9 cellular contexts compared by ENCODE assay signal in genomic region chr16:48101069-48101674, GRCh38. TPM values are rescaled to one million over a fixed set of nuclear protein-coding genes. Genes with fewer than 3 reads are reported as not detected.
DNase-seq lines count a peak whose midpoint lies in the region; ATAC-seq and TF ChIP-seq lines count a peak whose summit lies in the region.
"Had no signal": no experiment of that assay in that cellular context is flagged by ENCODE, and none has a peak within 500 bp of the region (broad histone marks: within the 10 kb centered on the region; RNA-seq: fewer than 3 reads in every experiment).

No MANE protein-coding gene starts in this region.

- H4K5ac ChIP-seq in mesendoderm (ENCODE audit: low read length) = no peak overlapping the region

- H4K8ac ChIP-seq in mesendoderm (ENCODE audit: low read depth, low read length) = no peak overlapping the region

- DNase-seq in osteoblast (ENCODE audit: insufficient read length, low spot score, missing footprints) = peak; percentile 75
- no peak for DNase-seq in NCI-H1417 treated with DMSO at 0.1 percent for 48 hours (lab: John Stamatoyannopoulos, UW)
- no peak for DNase-seq in NCI-H2107 (lab: John Stamatoyannopoulos, UW)
- DNase-seq in mesendoderm = no peak
- DNase-seq in coronary artery (ENCODE audit: low spot score) = no peak
- DNase-seq: left ventricle myocardium superior had no signal

- H3K36me3 ChIP-seq in osteoblast (ENCODE audit: insufficient read depth, low read length) (no peaks in the 10 kb centered on the region), mesendoderm (ENCODE audit: control insufficient read depth, insufficient read depth, low read length) (no peaks in the 10 kb centered on the region)

- no peak overlapping the region for H3K9ac ChIP-seq in mesendoderm (ENCODE audit: low read length)

- no peaks in the 10 kb centered on the region for H4K20me1 ChIP-seq in osteoblast (ENCODE audit: insufficient read depth, low read length)

- H3K79me2 ChIP-seq in osteoblast (ENCODE audit: insufficient read depth, low read length) = no peaks in the 10 kb centered on the region
- no peaks in the 10 kb centered on the region for H3K79me2 ChIP-seq in mesendoderm (ENCODE audit: control insufficient read depth, insufficient read depth, low read length)

- no peak overlapping the region for H3K27ac ChIP-seq in osteoblast (ENCODE audit: low read depth, low read length)
- no peak overlapping the region for H3K27ac ChIP-seq in mesendoderm (ENCODE audit: low read depth, low read length)
- H3K27ac ChIP-seq in coronary artery = no peak overlapping the region

- peak; percentile 84 for ATAC-seq in GM18520 (IDR thresholded peaks at IDR 0.05; ENCODE audit: unreplicated experiment)
- ATAC-seq in GM21381 (IDR thresholded peaks at IDR 0.05; ENCODE audit: unreplicated experiment) = peak; percentile 69
- ATAC-seq in HG03520 (IDR thresholded peaks at IDR 0.05; ENCODE audit: unreplicated experiment) = peak; percentile 60
- ATAC-seq: left ventricle myocardium superior had no signal

- no peaks in the 10 kb centered on the region for H3K27me3 ChIP-seq in osteoblast (ENCODE audit: insufficient read depth, low read length)
- no peaks in the 10 kb centered on the region for H3K27me3 ChIP-seq in mesendoderm (ENCODE audit: insufficient read depth, low read length, poor library complexity)

- H2BK15ac ChIP-seq in mesendoderm (replicated peaks; ENCODE audit: low read depth) = no peak overlapping the region

- H3K9me3 ChIP-seq in osteoblast (ENCODE audit: low read depth, low read length) = no peaks in the 10 kb centered on the region

- no CpG with 5 or more reads among the region's 13 CpGs for WGBS in mesendoderm (ENCODE audit: extremely low coverage, insufficient coverage, low lambda C conversion rate)

- no peaks in the 10 kb centered on the region for H3K79me1 ChIP-seq in mesendoderm (ENCODE audit: low read length)

- no peak overlapping the region for H3K4ac ChIP-seq in mesendoderm (ENCODE audit: low read depth, low read length)

- H2AFZ ChIP-seq in osteoblast (ENCODE audit: low read length) = peak overlapping the region; percentile 37

- TF ChIP-seq CTCF in osteoblast (IDR thresholded peaks at IDR 0.05; ENCODE audit: extremely low read depth, low read depth, low read length) (no peak), coronary artery (IDR thresholded peaks at IDR 0.05) (no peak)

- peaks cover 3% of the 10 kb centered on the region for H3K4me1 ChIP-seq in osteoblast (ENCODE audit: insufficient read depth, low read length)
- no peaks in the 10 kb centered on the region for H3K4me1 ChIP-seq in mesendoderm (ENCODE audit: control insufficient read depth, low read depth, low read length)

- H2BK120ac ChIP-seq in mesendoderm (ENCODE audit: low read depth, low read length) = no peak overlapping the region

- no peak overlapping the region for H3K23ac ChIP-seq in mesendoderm (ENCODE audit: low read length)

- H3K4me2 ChIP-seq in osteoblast (ENCODE audit: insufficient read depth, low read length) (no peak overlapping the region), mesendoderm (ENCODE audit: low read length) (no peak overlapping the region)

- H2AK5ac ChIP-seq in mesendoderm (ENCODE audit: low read length) = no peak overlapping the region

- H2BK5ac ChIP-seq in mesendoderm (ENCODE audit: low read length) = no peak overlapping the region

- H3K4me3 ChIP-seq in osteoblast (ENCODE audit: insufficient read depth, low read length) (no peak overlapping the region), mesendoderm (ENCODE audit: low read length) (no peak overlapping the region), coronary artery (no peak overlapping the region)

- no peak overlapping the region for H3K18ac ChIP-seq in mesendoderm (ENCODE audit: low read length)

- no peak overlapping the region for H3K56ac ChIP-seq in mesendoderm (ENCODE audit: low read length)

RNA-seq across cellular contexts. Expression of gene ABCC12, which starts 54.6 kb away (rescaled TPM):
- not detected in 2 replicates for total RNA-seq in osteoblast
- 0.01 TPM for polyA plus RNA-seq in mesendoderm (2013, experiment 1 of 2)
- polyA plus RNA-seq in mesendoderm (2013, experiment 2 of 2) = 0.04 TPM
- total RNA-seq: left ventricle myocardium superior had no signal
